ENCODE assay signal across 8 cellular contexts in genomic region chr5:68252678-68253520, GRCh38. TPM values are rescaled to one million over a fixed set of nuclear protein-coding genes. Genes with fewer than 3 reads are reported as not detected.
A peak's percentile ranks its signal among the peaks of the same experiment; 100 is the strongest.
DNase-seq lines count a peak whose midpoint lies in the region; ATAC-seq and TF ChIP-seq lines count a peak whose summit lies in the region.

No MANE protein-coding gene starts in this region.

- no peak overlapping the region for H3K23ac ChIP-seq in neuronal stem cell (ENCODE audit: low read depth, low read length, poor library complexity)

- H4K8ac ChIP-seq in neuronal stem cell (ENCODE audit: low read depth, low read length), result no peak overlapping the region

- WGBS in neuronal stem cell (ENCODE audit: extremely low coverage in 2 of 2, insufficient read length in 2 of 2, insufficient replicate concordance in 1 of 2), 2 donors, result no CpG with 5 or more reads among the region's 6 CpGs

- no peak overlapping the region for H2BK12ac ChIP-seq in neuronal stem cell (ENCODE audit: low read length)

- H2BK120ac ChIP-seq in neuronal stem cell (ENCODE audit: low read depth, low read length), result no peak overlapping the region

- H3K9me3 Mint-ChIP-seq in activated T-helper 17 cell treated with anti-CD3 and anti-CD28 coated beads, Interleukin-2, amount 50 U/mL, for 72 hours, result no peaks in the 10 kb centered on the region

- no peak overlapping the region for H2BK15ac ChIP-seq in neuronal stem cell (ENCODE audit: low read length)

- no peak overlapping the region for H3K14ac ChIP-seq in neuronal stem cell (ENCODE audit: low read length)

- ATAC-seq in HG03039 (IDR thresholded peaks at IDR 0.05; ENCODE audit: unreplicated experiment), result peak; percentile 48
- no peak for ATAC-seq in activated T-helper 17 cell treated with anti-CD3 and anti-CD28 coated beads, Interleukin-2, amount 50 U/mL, for 72 hours (replicated peaks)

- no peak overlapping the region for H4K91ac ChIP-seq in neuronal stem cell (ENCODE audit: low read depth, low read length, poor library complexity)

- no peaks in the 10 kb centered on the region for H3K27me3 Mint-ChIP-seq in activated T-helper 17 cell treated with anti-CD3 and anti-CD28 coated beads, Interleukin-2, amount 50 U/mL, for 72 hours

- peak overlapping the region; percentile 71 for H3K4me3 Mint-ChIP-seq in activated T-helper 17 cell treated with anti-CD3 and anti-CD28 coated beads, Interleukin-2, amount 50 U/mL, for 72 hours

- H3K4me1 ChIP-seq in neuronal stem cell (ENCODE audit: control insufficient read depth in 2 of 2, insufficient read depth in 1 of 2, low read depth in 1 of 2, low read length in 2 of 2), result peaks cover 10 to 16% of the 10 kb centered on the region in 2 donors
- H3K4me1 ChIP-seq in vagina, result peaks cover 99% of the 10 kb centered on the region

- H3K27ac ChIP-seq in neuronal stem cell (replicated peaks; ENCODE audit: low read length) (no peak overlapping the region), vagina (peak overlapping the region; percentile 72)

- no peak for TF ChIP-seq POLR2A in vagina (IDR thresholded peaks at IDR 0.05)

- H3K27me3 ChIP-seq in neuronal stem cell (ENCODE audit: control insufficient read depth in 3 of 3, insufficient read depth in 3 of 3, low read depth in 1 of 3, low read length in 3 of 3) (no peaks in the 10 kb centered on the region), vagina (no peaks in the 10 kb centered on the region)

- peaks cover 73% of the 10 kb centered on the region for H3K4me1 Mint-ChIP-seq in activated T-helper 17 cell treated with anti-CD3 and anti-CD28 coated beads, Interleukin-2, amount 50 U/mL, for 72 hours

- no peak overlapping the region for H2AK5ac ChIP-seq in neuronal stem cell (ENCODE audit: low read depth, low read length)

- no peak overlapping the region for H3K18ac ChIP-seq in neuronal stem cell (ENCODE audit: low read length)

- intact Hi-C loops in vagina (cut with DNase I), result loop anchor here (5.0 to 10.0 kb wide), 3 partner anchors 36 to 1008 kb away; partner anchors contain the start of gene PIK3R1

- H3K9ac ChIP-seq in neuronal stem cell (ENCODE audit: low read depth, low read length, poor library complexity), result no peak overlapping the region

- peaks cover 3% of the 10 kb centered on the region for H3K79me1 ChIP-seq in neuronal stem cell (ENCODE audit: low read depth, low read length)

- no peak overlapping the region for H2AFZ ChIP-seq in neuronal stem cell (ENCODE audit: low read length)

- no peak overlapping the region for H2BK5ac ChIP-seq in neuronal stem cell (ENCODE audit: low read length)

- no peak overlapping the region for H3K4ac ChIP-seq in neuronal stem cell (ENCODE audit: low read length)

- H3K36me3 ChIP-seq in neuronal stem cell (replicated peaks in 1 of 2; ENCODE audit: control insufficient read depth in 2 of 2, insufficient read depth in 2 of 2, low read length in 2 of 2) (no peaks in the 10 kb centered on the region), vagina (peaks cover 0 to under 1% of the 10 kb centered on the region in 2 donors)

- TF ChIP-seq CTCF in foreskin fibroblast (IDR thresholded peaks at IDR 0.05; ENCODE audit: low read depth, low read length) (peak; percentile 72), vagina (IDR thresholded peaks at IDR 0.05) (peak in 2 of 3 experiments; percentile 39 to 64)

- H3K4me3 ChIP-seq in foreskin fibroblast (ENCODE audit: low read depth in 1 of 2, low read length in 2 of 2), result no peak overlapping the region
- H3K4me3 ChIP-seq in neuronal stem cell (ENCODE audit: low read length in 2 of 2), result no peak overlapping the region
- H3K4me3 ChIP-seq in vagina, result peak overlapping the region; percentile 1 to 9

- H3K9me3 ChIP-seq in neuronal stem cell (replicated peaks in 1 of 2; ENCODE audit: control insufficient read depth in 2 of 2, insufficient read depth in 1 of 2, low read depth in 1 of 2, low read length in 2 of 2), result no peaks in the 10 kb centered on the region
- no peaks in the 10 kb centered on the region for H3K9me3 ChIP-seq in vagina

- H3K27ac Mint-ChIP-seq in activated T-helper 17 cell treated with anti-CD3 and anti-CD28 coated beads, Interleukin-2, amount 50 U/mL, for 72 hours, result no peak overlapping the region

- H3K36me3 Mint-ChIP-seq in activated T-helper 17 cell treated with anti-CD3 and anti-CD28 coated beads, Interleukin-2, amount 50 U/mL, for 72 hours (ENCODE audit: low read depth), result no peaks in the 10 kb centered on the region

- no peak overlapping the region for H3K4me2 ChIP-seq in neuronal stem cell (ENCODE audit: insufficient read depth, low read length, poor library complexity, severe bottlenecking)

- peak; percentile 54 for DNase-seq in activated CD8-positive, alpha-beta memory T cell treated with anti-CD3 and anti-CD28 coated beads, Interleukin-2, amount 50 U/mL, for 4 hours
- DNase-seq in activated CD8-positive, alpha-beta memory T cell treated with anti-CD3 and anti-CD28 coated beads for 24 hours, result no peak
- DNase-seq in NCI-H526 treated with DMSO at 0.1 percent for 48 hours (lab: John Stamatoyannopoulos, UW), result peak; percentile 18
- peak; percentile 55 to 88 for DNase-seq in foreskin fibroblast
- peak; percentile 48 for DNase-seq in neuronal stem cell (ENCODE audit: low spot score)
- DNase-seq in vagina (ENCODE audit: extremely low spot score in 2 of 2), result no peak

RNA-seq across cellular contexts. Expression of gene PIK3R1, which starts 37.3 kb away (rescaled TPM):
- total RNA-seq in activated T-helper 17 cell treated with anti-CD3 and anti-CD28 coated beads, Interleukin-2, amount 50 U/mL, for 72 hours, result 10 to 100 TPM; 47.5 to 57.0 TPM
- 14.0 TPM for polyA plus RNA-seq in neuronal stem cell (2013, experiment 1 of 2)
- polyA plus RNA-seq in neuronal stem cell (2013, experiment 2 of 2), result 14.2 TPM
- total RNA-seq in vagina, result 134 TPM

Comparison
In these comparisons a context has a peak if more than half of its experiments do, and no peak if none do; other contexts are left out.
1. DNase-seq: peak in activated CD8-positive, alpha-beta memory T cell treated with anti-CD3 and anti-CD28 coated beads, Interleukin-2, amount 50 U/mL, for 4 hours (single experiment), NCI-H526 treated with DMSO at 0.1 percent for 48 hours (single experiment), foreskin fibroblast (2 of 2) and neuronal stem cell (single experiment); none in activated CD8-positive, alpha-beta memory T cell treated with anti-CD3 and anti-CD28 coated beads for 24 hours (single experiment) and vagina (0 of 2).
2. H3K4me3 ChIP-seq: peak in vagina (2 of 2); none in foreskin fibroblast (0 of 2) and neuronal stem cell (0 of 2).